Comparison of ENCODE assay signal across 1 cellular context in the genomic region with DNA sequence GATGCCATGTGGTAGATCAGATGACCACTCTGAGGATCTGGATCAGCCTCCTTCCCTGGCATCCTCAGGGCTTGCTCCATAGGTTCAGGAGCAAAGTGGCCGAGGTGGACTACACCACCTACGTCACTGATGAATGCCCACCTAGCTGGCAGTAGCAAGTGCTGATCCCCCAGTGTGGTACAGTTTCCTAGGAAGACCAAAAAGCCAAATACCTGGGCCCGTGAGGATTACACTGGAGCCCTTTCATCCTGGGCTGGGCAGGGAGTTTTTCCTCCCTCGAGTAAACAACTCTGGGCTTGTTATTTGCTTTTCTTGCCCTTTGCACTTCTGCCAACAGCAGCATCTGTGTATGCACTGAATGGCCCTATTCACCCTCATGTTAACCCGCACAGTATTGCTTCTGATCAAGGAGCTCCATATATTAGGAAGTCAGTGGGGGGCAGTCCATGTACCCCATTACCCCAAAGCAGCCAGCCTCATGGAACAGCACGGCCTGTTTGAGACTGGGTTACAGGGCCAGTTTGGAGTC.
TF ChIP-seq lines count a peak whose summit lies in the region.

No MANE protein-coding gene starts in this region.

TF ChIP-seq in HepG2, 621 proteins besides CTCF, POLR2A, EP300 and RAD21 (continued from another document and continues in another):
- TF ChIP-seq, protein P1, sequence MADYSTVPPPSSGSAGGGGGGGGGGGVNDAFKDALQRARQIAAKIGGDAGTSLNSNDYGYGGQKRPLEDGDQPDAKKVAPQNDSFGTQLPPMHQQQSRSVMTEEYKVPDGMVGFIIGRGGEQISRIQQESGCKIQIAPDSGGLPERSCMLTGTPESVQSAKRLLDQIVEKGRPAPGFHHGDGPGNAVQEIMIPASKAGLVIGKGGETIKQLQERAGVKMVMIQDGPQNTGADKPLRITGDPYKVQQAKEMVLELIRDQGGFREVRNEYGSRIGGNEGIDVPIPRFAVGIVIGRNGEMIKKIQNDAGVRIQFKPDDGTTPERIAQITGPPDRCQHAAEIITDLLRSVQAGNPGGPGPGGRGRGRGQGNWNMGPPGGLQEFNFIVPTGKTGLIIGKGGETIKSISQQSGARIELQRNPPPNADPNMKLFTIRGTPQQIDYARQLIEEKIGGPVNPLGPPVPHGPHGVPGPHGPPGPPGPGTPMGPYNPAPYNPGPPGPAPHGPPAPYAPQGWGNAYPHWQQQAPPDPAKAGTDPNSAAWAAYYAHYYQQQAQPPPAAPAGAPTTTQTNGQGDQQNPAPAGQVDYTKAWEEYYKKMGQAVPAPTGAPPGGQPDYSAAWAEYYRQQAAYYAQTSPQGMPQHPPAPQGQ (CRISPR knock-in tag; IDR thresholded peaks at IDR 0.05; ENCODE audit: borderline replicate concordance), result no peak
- TF ChIP-seq ZNF160 (CRISPR knock-in tag; IDR thresholded peaks at IDR 0.05) (no peak), ZFP62 (CRISPR knock-in tag; IDR thresholded peaks at IDR 0.05) (no peak), CBX1 (IDR thresholded peaks at IDR 0.05; ENCODE audit: low read depth) (no peak), ZNF678 (CRISPR knock-in tag; IDR thresholded peaks at IDR 0.05) (no peak), ZNF749 (CRISPR knock-in tag; IDR thresholded peaks at IDR 0.05; ENCODE audit: borderline replicate concordance) (0 out of 2 replicates have a peak, but pooled peaks have one; percentile 41), KDM3A (CRISPR knock-in tag; IDR thresholded peaks at IDR 0.05; ENCODE audit: low read depth) (peak; percentile 85; the same call in 1 of the 2 replicates), ZNF547 (CRISPR knock-in tag; IDR thresholded peaks at IDR 0.05) (no peak), ZNF543 (CRISPR knock-in tag; IDR thresholded peaks at IDR 0.05) (no peak), ZSCAN9 (CRISPR knock-in tag; IDR thresholded peaks at IDR 0.05; ENCODE audit: borderline replicate concordance) (peak; percentile 90), ETV5 (CRISPR knock-in tag; IDR thresholded peaks at IDR 0.05; ENCODE audit: borderline replicate concordance) (peak; percentile 85), ZFP36 (IDR thresholded peaks at IDR 0.05; ENCODE audit: borderline replicate concordance, low read depth, low read length, partially characterized antibody) (no peak), KLF13 (CRISPR knock-in tag; IDR thresholded peaks at IDR 0.05) (no peak), TGIF2 (CRISPR knock-in tag; IDR thresholded peaks at IDR 0.05) (no peak), MIXL1 (CRISPR knock-in tag; IDR thresholded peaks at IDR 0.05) (peak; percentile 86), MBD4 (IDR thresholded peaks at IDR 0.05; ENCODE audit: borderline replicate concordance, low read length) (no peak), ZNF790 (CRISPR knock-in tag; IDR thresholded peaks at IDR 0.05; ENCODE audit: borderline replicate concordance) (no peak; the same call in 1 of the 2 replicates), IKZF1 (IDR thresholded peaks at IDR 0.05) (no peak), ZNF329 (CRISPR knock-in tag; IDR thresholded peaks at IDR 0.05; ENCODE audit: low read depth) (no peak), NRL (CRISPR knock-in tag; IDR thresholded peaks at IDR 0.05; ENCODE audit: borderline replicate concordance) (no peak), DNMT1 (CRISPR knock-in tag; IDR thresholded peaks at IDR 0.05) (no peak), SAP130 (CRISPR knock-in tag; IDR thresholded peaks at IDR 0.05; ENCODE audit: low read depth) (peak; percentile 92), MTA3 (CRISPR knock-in tag; IDR thresholded peaks at IDR 0.05) (no peak), SP1 (IDR thresholded peaks at IDR 0.05) (no peak), SP1 (CRISPR knock-in tag; IDR thresholded peaks at IDR 0.05) (peak; percentile 35; the same call in 1 of the 2 replicates)
- TF ChIP-seq, protein P2, sequence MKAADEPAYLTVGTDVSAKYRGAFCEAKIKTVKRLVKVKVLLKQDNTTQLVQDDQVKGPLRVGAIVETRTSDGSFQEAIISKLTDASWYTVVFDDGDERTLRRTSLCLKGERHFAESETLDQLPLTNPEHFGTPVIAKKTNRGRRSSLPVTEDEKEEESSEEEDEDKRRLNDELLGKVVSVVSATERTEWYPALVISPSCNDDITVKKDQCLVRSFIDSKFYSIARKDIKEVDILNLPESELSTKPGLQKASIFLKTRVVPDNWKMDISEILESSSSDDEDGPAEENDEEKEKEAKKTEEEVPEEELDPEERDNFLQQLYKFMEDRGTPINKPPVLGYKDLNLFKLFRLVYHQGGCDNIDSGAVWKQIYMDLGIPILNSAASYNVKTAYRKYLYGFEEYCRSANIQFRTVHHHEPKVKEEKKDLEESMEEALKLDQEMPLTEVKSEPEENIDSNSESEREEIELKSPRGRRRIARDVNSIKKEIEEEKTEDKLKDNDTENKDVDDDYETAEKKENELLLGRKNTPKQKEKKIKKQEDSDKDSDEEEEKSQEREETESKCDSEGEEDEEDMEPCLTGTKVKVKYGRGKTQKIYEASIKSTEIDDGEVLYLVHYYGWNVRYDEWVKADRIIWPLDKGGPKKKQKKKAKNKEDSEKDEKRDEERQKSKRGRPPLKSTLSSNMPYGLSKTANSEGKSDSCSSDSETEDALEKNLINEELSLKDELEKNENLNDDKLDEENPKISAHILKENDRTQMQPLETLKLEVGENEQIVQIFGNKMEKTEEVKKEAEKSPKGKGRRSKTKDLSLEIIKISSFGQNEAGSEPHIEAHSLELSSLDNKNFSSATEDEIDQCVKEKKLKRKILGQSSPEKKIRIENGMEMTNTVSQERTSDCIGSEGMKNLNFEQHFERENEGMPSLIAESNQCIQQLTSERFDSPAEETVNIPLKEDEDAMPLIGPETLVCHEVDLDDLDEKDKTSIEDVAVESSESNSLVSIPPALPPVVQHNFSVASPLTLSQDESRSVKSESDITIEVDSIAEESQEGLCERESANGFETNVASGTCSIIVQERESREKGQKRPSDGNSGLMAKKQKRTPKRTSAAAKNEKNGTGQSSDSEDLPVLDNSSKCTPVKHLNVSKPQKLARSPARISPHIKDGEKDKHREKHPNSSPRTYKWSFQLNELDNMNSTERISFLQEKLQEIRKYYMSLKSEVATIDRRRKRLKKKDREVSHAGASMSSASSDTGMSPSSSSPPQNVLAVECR (CRISPR knock-in tag; IDR thresholded peaks at IDR 0.05; ENCODE audit: borderline replicate concordance), result peak; percentile 58; the same call in 1 of the 2 replicates
- TF ChIP-seq, protein P3, sequence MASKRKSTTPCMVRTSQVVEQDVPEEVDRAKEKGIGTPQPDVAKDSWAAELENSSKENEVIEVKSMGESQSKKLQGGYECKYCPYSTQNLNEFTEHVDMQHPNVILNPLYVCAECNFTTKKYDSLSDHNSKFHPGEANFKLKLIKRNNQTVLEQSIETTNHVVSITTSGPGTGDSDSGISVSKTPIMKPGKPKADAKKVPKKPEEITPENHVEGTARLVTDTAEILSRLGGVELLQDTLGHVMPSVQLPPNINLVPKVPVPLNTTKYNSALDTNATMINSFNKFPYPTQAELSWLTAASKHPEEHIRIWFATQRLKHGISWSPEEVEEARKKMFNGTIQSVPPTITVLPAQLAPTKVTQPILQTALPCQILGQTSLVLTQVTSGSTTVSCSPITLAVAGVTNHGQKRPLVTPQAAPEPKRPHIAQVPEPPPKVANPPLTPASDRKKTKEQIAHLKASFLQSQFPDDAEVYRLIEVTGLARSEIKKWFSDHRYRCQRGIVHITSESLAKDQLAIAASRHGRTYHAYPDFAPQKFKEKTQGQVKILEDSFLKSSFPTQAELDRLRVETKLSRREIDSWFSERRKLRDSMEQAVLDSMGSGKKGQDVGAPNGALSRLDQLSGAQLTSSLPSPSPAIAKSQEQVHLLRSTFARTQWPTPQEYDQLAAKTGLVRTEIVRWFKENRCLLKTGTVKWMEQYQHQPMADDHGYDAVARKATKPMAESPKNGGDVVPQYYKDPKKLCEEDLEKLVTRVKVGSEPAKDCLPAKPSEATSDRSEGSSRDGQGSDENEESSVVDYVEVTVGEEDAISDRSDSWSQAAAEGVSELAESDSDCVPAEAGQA (IDR thresholded peaks at IDR 0.05; ENCODE audit: low read depth), result no peak
- TF ChIP-seq, protein P3 (CRISPR knock-in tag; IDR thresholded peaks at IDR 0.05; ENCODE audit: borderline replicate concordance), result no peak
- TF ChIP-seq, protein P4, sequence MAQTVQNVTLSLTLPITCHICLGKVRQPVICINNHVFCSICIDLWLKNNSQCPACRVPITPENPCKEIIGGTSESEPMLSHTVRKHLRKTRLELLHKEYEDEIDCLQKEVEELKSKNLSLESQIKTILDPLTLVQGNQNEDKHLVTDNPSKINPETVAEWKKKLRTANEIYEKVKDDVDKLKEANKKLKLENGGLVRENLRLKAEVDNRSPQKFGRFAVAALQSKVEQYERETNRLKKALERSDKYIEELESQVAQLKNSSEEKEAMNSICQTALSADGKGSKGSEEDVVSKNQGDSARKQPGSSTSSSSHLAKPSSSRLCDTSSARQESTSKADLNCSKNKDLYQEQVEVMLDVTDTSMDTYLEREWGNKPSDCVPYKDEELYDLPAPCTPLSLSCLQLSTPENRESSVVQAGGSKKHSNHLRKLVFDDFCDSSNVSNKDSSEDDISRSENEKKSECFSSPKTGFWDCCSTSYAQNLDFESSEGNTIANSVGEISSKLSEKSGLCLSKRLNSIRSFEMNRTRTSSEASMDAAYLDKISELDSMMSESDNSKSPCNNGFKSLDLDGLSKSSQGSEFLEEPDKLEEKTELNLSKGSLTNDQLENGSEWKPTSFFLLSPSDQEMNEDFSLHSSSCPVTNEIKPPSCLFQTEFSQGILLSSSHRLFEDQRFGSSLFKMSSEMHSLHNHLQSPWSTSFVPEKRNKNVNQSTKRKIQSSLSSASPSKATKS (CRISPR knock-in tag; IDR thresholded peaks at IDR 0.05), result no peak
- TF ChIP-seq, protein P5, sequence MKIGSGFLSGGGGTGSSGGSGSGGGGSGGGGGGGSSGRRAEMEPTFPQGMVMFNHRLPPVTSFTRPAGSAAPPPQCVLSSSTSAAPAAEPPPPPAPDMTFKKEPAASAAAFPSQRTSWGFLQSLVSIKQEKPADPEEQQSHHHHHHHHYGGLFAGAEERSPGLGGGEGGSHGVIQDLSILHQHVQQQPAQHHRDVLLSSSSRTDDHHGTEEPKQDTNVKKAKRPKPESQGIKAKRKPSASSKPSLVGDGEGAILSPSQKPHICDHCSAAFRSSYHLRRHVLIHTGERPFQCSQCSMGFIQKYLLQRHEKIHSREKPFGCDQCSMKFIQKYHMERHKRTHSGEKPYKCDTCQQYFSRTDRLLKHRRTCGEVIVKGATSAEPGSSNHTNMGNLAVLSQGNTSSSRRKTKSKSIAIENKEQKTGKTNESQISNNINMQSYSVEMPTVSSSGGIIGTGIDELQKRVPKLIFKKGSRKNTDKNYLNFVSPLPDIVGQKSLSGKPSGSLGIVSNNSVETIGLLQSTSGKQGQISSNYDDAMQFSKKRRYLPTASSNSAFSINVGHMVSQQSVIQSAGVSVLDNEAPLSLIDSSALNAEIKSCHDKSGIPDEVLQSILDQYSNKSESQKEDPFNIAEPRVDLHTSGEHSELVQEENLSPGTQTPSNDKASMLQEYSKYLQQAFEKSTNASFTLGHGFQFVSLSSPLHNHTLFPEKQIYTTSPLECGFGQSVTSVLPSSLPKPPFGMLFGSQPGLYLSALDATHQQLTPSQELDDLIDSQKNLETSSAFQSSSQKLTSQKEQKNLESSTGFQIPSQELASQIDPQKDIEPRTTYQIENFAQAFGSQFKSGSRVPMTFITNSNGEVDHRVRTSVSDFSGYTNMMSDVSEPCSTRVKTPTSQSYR (CRISPR knock-in tag; IDR thresholded peaks at IDR 0.05; ENCODE audit: borderline replicate concordance), result peak; percentile 78; the same call in 1 of the 2 replicates
- TF ChIP-seq, protein P6, sequence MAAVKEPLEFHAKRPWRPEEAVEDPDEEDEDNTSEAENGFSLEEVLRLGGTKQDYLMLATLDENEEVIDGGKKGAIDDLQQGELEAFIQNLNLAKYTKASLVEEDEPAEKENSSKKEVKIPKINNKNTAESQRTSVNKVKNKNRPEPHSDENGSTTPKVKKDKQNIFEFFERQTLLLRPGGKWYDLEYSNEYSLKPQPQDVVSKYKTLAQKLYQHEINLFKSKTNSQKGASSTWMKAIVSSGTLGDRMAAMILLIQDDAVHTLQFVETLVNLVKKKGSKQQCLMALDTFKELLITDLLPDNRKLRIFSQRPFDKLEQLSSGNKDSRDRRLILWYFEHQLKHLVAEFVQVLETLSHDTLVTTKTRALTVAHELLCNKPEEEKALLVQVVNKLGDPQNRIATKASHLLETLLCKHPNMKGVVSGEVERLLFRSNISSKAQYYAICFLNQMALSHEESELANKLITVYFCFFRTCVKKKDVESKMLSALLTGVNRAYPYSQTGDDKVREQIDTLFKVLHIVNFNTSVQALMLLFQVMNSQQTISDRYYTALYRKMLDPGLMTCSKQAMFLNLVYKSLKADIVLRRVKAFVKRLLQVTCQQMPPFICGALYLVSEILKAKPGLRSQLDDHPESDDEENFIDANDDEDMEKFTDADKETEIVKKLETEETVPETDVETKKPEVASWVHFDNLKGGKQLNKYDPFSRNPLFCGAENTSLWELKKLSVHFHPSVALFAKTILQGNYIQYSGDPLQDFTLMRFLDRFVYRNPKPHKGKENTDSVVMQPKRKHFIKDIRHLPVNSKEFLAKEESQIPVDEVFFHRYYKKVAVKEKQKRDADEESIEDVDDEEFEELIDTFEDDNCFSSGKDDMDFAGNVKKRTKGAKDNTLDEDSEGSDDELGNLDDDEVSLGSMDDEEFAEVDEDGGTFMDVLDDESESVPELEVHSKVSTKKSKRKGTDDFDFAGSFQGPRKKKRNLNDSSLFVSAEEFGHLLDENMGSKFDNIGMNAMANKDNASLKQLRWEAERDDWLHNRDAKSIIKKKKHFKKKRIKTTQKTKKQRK (IDR thresholded peaks at IDR 0.05; ENCODE audit: low read length), result no peak
